In genomic region chr12:92142251-92142896, GRCh38 we compare ENCODE assay signal across 1 cellular context.
TF ChIP-seq lines count a peak whose summit lies in the region.

No MANE protein-coding gene starts in this region.

TF ChIP-seq in K562, 482 proteins besides CTCF, POLR2A, EP300 and RAD21 (continued from another document):
- TF ChIP-seq ZNF133 (CRISPR knock-in tag; IDR thresholded peaks at IDR 0.05), result no peak
- TF ChIP-seq BDP1 (IDR thresholded peaks at IDR 0.05; ENCODE audit: insufficient read depth, insufficient read length), result no peak
- no peak for TF ChIP-seq TSHZ1 (CRISPR knock-in tag; IDR thresholded peaks at IDR 0.05)
- TF ChIP-seq ZNF830 (CRISPR knock-in tag; IDR thresholded peaks at IDR 0.05), result no peak
- TF ChIP-seq HDAC6 (IDR thresholded peaks at IDR 0.05; ENCODE audit: low read depth, low read length), result no peak
